Comparison of ENCODE assay signal across 26 cellular contexts in genomic region chr5:143739741-143740140, GRCh38.
"Had no signal": no experiment of that assay in that cellular context is flagged by ENCODE, and none has a peak within 500 bp of the region (broad histone marks: within the 10 kb centered on the region; RNA-seq: fewer than 3 reads in every experiment).

No MANE protein-coding gene starts in this region.

- H3K27ac Mint-ChIP-seq: activated B cell treated with CpG ODN at 0.5 μM for 24 hours; activated CD4-positive, alpha-beta T cell treated with anti-CD3 and anti-CD28 coated beads for 36 hours; activated naive CD8-positive, alpha-beta T cell; activated T-helper 2 cell treated with anti-CD3 and anti-CD28 coated beads, Interferon-gamma antibody, Interleukin-2, Interleukin-4, amounts not matched to agents 10 μg/mL and 5 μg/mL and 100 μg/mL, durations not matched to agents 14 hours and 24 hours and 36 hours; naive thymus-derived CD4-positive, alpha-beta T cell; T-helper 1 cell treated with Interleukin-12 subunit alpha and Interleukin-12 subunit beta and Interleukin-4 antibody, amounts not matched to agents 30 μg/mL and 1 μg/mL, for 36 hours had no signal

- H3K4me1 ChIP-seq: adrenal gland, esophagus squamous epithelium, testis had no signal

- H3K4me3 Mint-ChIP-seq: activated B cell treated with CpG ODN at 0.5 μM for 24 hours; activated CD4-positive, alpha-beta T cell treated with anti-CD3 and anti-CD28 coated beads for 36 hours; activated naive CD8-positive, alpha-beta T cell; activated T-cell treated with anti-CD3 and anti-CD28 coated beads, Interleukin-2, amount 50 U/mL, for 4 hours; naive thymus-derived CD4-positive, alpha-beta T cell; neural crest cell; stimulated activated naive B cell treated with anti-CD40 and anti-IgM and Interleukin-4, amounts not matched to agents 10 μg/mL and 1 μg/mL and 100 μg/mL, for 72 hours; T-helper 1 cell treated with Interleukin-12 subunit alpha and Interleukin-12 subunit beta and Interleukin-4 antibody, amounts not matched to agents 30 μg/mL and 1 μg/mL, for 36 hours had no signal

- H3K27ac ChIP-seq: adrenal gland, coronary artery, esophagus squamous epithelium, left lung, testis, upper lobe of left lung had no signal

- H3K27me3 Mint-ChIP-seq: activated B cell treated with CpG ODN at 0.5 μM for 24 hours; activated CD4-positive, alpha-beta T cell treated with anti-CD3 and anti-CD28 coated beads for 36 hours had no signal

- H3K9me3 Mint-ChIP-seq: activated B cell treated with CpG ODN at 0.5 μM for 24 hours; activated T-cell treated with anti-CD3 and anti-CD28 coated beads, Interleukin-2, amount 50 U/mL, for 4 hours; activated T-helper 2 cell treated with anti-CD3 and anti-CD28 coated beads, Interferon-gamma antibody, Interleukin-2, Interleukin-4, amounts not matched to agents 10 μg/mL and 5 μg/mL and 100 μg/mL, durations not matched to agents 14 hours and 24 hours and 36 hours; stimulated activated naive B cell treated with anti-CD40 and anti-IgM and Interleukin-4, amounts not matched to agents 10 μg/mL and 1 μg/mL and 100 μg/mL, for 72 hours; T-helper 1 cell treated with Interleukin-12 subunit alpha and Interleukin-12 subunit beta and Interleukin-4 antibody, amounts not matched to agents 30 μg/mL and 1 μg/mL, for 36 hours had no signal

- ATAC-seq: activated CD4-positive, alpha-beta T cell treated with anti-CD3 and anti-CD28 coated beads for 36 hours; activated T-cell treated with anti-CD3 and anti-CD28 coated beads, Interleukin-2, amount 50 U/mL, for 4 hours; left lung; naive thymus-derived CD4-positive, alpha-beta T cell; sciatic nerve; stimulated activated naive B cell treated with anti-CD40 and anti-IgM and Interleukin-4, amounts not matched to agents 10 μg/mL and 1 μg/mL and 100 μg/mL, for 72 hours had no signal

- FAIRE-seq: small intestine had no signal

- H3K9me3 ChIP-seq: adrenal gland, esophagus squamous epithelium, heart right ventricle, left lung, testis, upper lobe of left lung had no signal

- H3K36me3 ChIP-seq: adrenal gland, esophagus squamous epithelium, heart right ventricle, left lung, upper lobe of left lung had no signal

- H3K36me3 Mint-ChIP-seq: activated naive CD8-positive, alpha-beta T cell; naive thymus-derived CD4-positive, alpha-beta T cell; stimulated activated naive B cell treated with anti-CD40 and anti-IgM and Interleukin-4, amounts not matched to agents 10 μg/mL and 1 μg/mL and 100 μg/mL, for 72 hours had no signal

- H3K4me3 ChIP-seq: adrenal gland, coronary artery, esophagus squamous epithelium, heart right ventricle, left lung, testis, upper lobe of left lung had no signal

- H3K27me3 ChIP-seq: adrenal gland, esophagus squamous epithelium, heart right ventricle, left lung, testis, upper lobe of left lung had no signal

- DNase-seq: activated B cell treated with CpG ODN at 0.5 μM for 24 hours; activated CD4-positive, alpha-beta T cell treated with anti-CD3 and anti-CD28 coated beads for 36 hours; activated CD4-positive, alpha-beta T cell treated with anti-CD3 and anti-CD28 coated beads, Interleukin-2, amount 50 U/mL, for 4 hours; activated CD8-positive, alpha-beta memory T cell treated with anti-CD3 and anti-CD28 coated beads, Interleukin-2, amount 50 U/mL, for 48 hours; activated naive CD4-positive, alpha-beta T cell; activated T-cell treated with anti-CD3 and anti-CD28 coated beads, Interleukin-2, amount 50 U/mL, for 4 hours; adrenal gland; cerebellar nuclear complex; esophagus squamous epithelium; heart right ventricle; kidney; left lung; naive thymus-derived CD4-positive, alpha-beta T cell; posterior cingulate gyrus; small intestine; stimulated activated CD4-positive, alpha-beta T cell treated with anti-CD3 and anti-CD28 coated beads, Interleukin-15, amount 100 ng/mL, for 24 hours; stimulated activated naive B cell treated with anti-CD40 and anti-IgM and Interleukin-4, amounts not matched to agents 10 μg/mL and 1 μg/mL and 100 μg/mL, for 72 hours; T1000; testis; upper lobe of left lung had no signal
